17 cellular contexts compared by ENCODE assay signal in genomic region chr20:35253010-35253409, GRCh38. TPM values are rescaled to one million over a fixed set of nuclear protein-coding genes. Genes with fewer than 3 reads are reported as not detected.
"Had no signal": no experiment of that assay in that cellular context is flagged by ENCODE, and none has a peak within 500 bp of the region (broad histone marks: within the 10 kb centered on the region; RNA-seq: fewer than 3 reads in every experiment).

No MANE protein-coding gene starts in this region.

- H3K27ac Mint-ChIP-seq: dendritic cell treated with granulocyte-macrophage colony-stimulating factor and Interleukin-4, amounts not matched to agents 40 ng/mL and 50 ng/mL, for 4 days had no signal

- H3K4me3 ChIP-seq: neural progenitor cell, ovary, tibial artery, uterus had no signal

- H3K27me3 Mint-ChIP-seq: dendritic cell treated with granulocyte-macrophage colony-stimulating factor and Interleukin-4, amounts not matched to agents 40 ng/mL and 50 ng/mL, for 4 days had no signal

- DNase-seq: activated naive CD4-positive, alpha-beta T cell treated with Interleukin-2 at 50 U/mL for 16 hours; activated T-cell treated with anti-CD3 and anti-CD28 coated beads, Interleukin-2, amount 50 U/mL, for 4 hours; endodermal cell; erythroblast; mesendoderm; ovary; stimulated activated CD4-positive, alpha-beta T cell treated with anti-CD3 and anti-CD28 coated beads, Interleukin-15, amount 100 ng/mL, for 24 hours; stimulated activated CD4-positive, alpha-beta T cell treated with anti-CD3 and anti-CD28 coated beads, Interleukin-4, amount 100 ng/mL, for 24 hours; T-helper 9 cell; tibial artery; uterus had no signal

- H3K27ac ChIP-seq: neural progenitor cell, ovary, tibial artery, uterus had no signal

- H3K4me1 Mint-ChIP-seq: brain had no signal

- H3K4me3 Mint-ChIP-seq: activated T-cell treated with anti-CD3 and anti-CD28 coated beads, Interleukin-2, amount 50 U/mL, for 4 hours; brain; dendritic cell treated with granulocyte-macrophage colony-stimulating factor and Interleukin-4, amounts not matched to agents 40 ng/mL and 50 ng/mL, for 4 days; endodermal cell; neural progenitor cell had no signal

- H3K27me3 ChIP-seq: neural progenitor cell, ovary, tibial artery, uterus had no signal

- H3K9me3 ChIP-seq: ovary, tibial artery, uterus had no signal

- H3K9me3 Mint-ChIP-seq: activated T-cell treated with anti-CD3 and anti-CD28 coated beads, Interleukin-2, amount 50 U/mL, for 4 hours; brain; dendritic cell treated with granulocyte-macrophage colony-stimulating factor and Interleukin-4, amounts not matched to agents 40 ng/mL and 50 ng/mL, for 4 days; neural progenitor cell had no signal

- H3K36me3 Mint-ChIP-seq: neural progenitor cell had no signal

- H3K36me3 ChIP-seq: neural progenitor cell, ovary, uterus had no signal

RNA-seq across cellular contexts. Expression of gene MMP24, which starts 26.5 kb away (rescaled TPM):
- total RNA-seq: activated T-cell treated with anti-CD3 and anti-CD28 coated beads, Interleukin-2, amount 50 U/mL, for 4 hours had no signal

RNA-seq across cellular contexts. Expression of gene FAM83C, which starts 39.2 kb away (rescaled TPM):
- total RNA-seq: activated T-cell treated with anti-CD3 and anti-CD28 coated beads, Interleukin-2, amount 50 U/mL, for 4 hours; endodermal cell; kidney epithelial cell; ovary; renal cortical epithelial cell; uterus had no signal
- polyA plus RNA-seq: liver, ovary had no signal
